7 cellular contexts compared by ENCODE assay signal in genomic region chr2:101252408-101253012, GRCh38.
A peak's percentile ranks its signal among the peaks of the same experiment; 100 is the strongest.
DNase-seq lines count a peak whose midpoint lies in the region; ATAC-seq, FAIRE-seq and TF ChIP-seq lines count a peak whose summit lies in the region.

CNOT11 (plus strand) TSS chr2:101252886; CDS start chr2:101252965, 79 bp downstream.

- ATAC-seq in HG02981 (IDR thresholded peaks at IDR 0.05; ENCODE audit: unreplicated experiment) = peak; percentile 88

- DNase-seq in GM18507 (ENCODE audit: extremely low spot score, insufficient read length, low read depth) (peak; percentile 88), NCI-H2029 treated with DMSO at 0.1 percent for 48 hours (lab: John Stamatoyannopoulos, UW) (peak; percentile 83), T-helper 9 cell (peak; percentile 100), astrocyte of the cerebellum (ENCODE audit: low read depth) (peak; percentile 94), hippocampal formation (lab: John Stamatoyannopoulos, UW) (peak; percentile 92 to 97), retinal pigment epithelial cell (ENCODE audit: low read depth) (peak; percentile 90)

- in situ Hi-C loops in astrocyte of the cerebellum (cut with HindIII; ENCODE audit: low sequenced_read_pairs) = no loop called here

- TF ChIP-seq CTCF in astrocyte of the cerebellum (IDR thresholded peaks at IDR 0.05; ENCODE audit: low read depth, low read length, missing control alignments) = no peak
- no peak for TF ChIP-seq CTCF in retinal pigment epithelial cell (conservative IDR thresholded peaks at IDR 0.05; ENCODE audit: low read depth, low read length)

- H3K4me3 ChIP-seq in astrocyte of the cerebellum (ENCODE audit: low read depth, low read length) (peak within 1 kb of the TSS; percentile 95), retinal pigment epithelial cell (ENCODE audit: low read length) (peak within 1 kb of the TSS; percentile 86)

- FAIRE-seq in GM18507 (lab: Jason Lieb, UNC) = peak; percentile 97

Comparison
In these comparisons a context has a peak if more than half of its experiments do, and no peak if none do; other contexts are left out.
1. Peak in every context shown above with its lines: DNase-seq, ATAC-seq and H3K4me3 ChIP-seq.